ENCODE assay signal across 1 cellular context in genomic region chr15:67157779-67158366, GRCh38.
TF ChIP-seq lines count a peak whose summit lies in the region.

No MANE protein-coding gene starts in this region.

TF ChIP-seq in WTC11, 78 proteins besides CTCF, POLR2A, EP300 and RAD21 (continued from another document):
- TF ChIP-seq E2F1 (CRISPR knock-in tag; IDR thresholded peaks at IDR 0.05) = no peak
- TF ChIP-seq ZSCAN18 (CRISPR knock-in tag; IDR thresholded peaks at IDR 0.05) = no peak
- no peak for TF ChIP-seq GTF2I (CRISPR knock-in tag; conservative IDR thresholded peaks at IDR 0.05)
- TF ChIP-seq JUN (CRISPR knock-in tag; IDR thresholded peaks at IDR 0.05) = no peak
- TF ChIP-seq ZNF138 (CRISPR knock-in tag; conservative IDR thresholded peaks at IDR 0.05) = no peak
- TF ChIP-seq USF2 (CRISPR knock-in tag; IDR thresholded peaks at IDR 0.05) = no peak
- no peak for TF ChIP-seq KAT7 (CRISPR knock-in tag; IDR thresholded peaks at IDR 0.05; ENCODE audit: borderline replicate concordance)
- no peak for TF ChIP-seq HMGA2 (CRISPR knock-in tag; IDR thresholded peaks at IDR 0.05)
- TF ChIP-seq MYBL2 (CRISPR knock-in tag; IDR thresholded peaks at IDR 0.05) = no peak
- TF ChIP-seq ZMAT4 (CRISPR knock-in tag; IDR thresholded peaks at IDR 0.05) = no peak
- no peak for TF ChIP-seq ZBTB21 (CRISPR knock-in tag; IDR thresholded peaks at IDR 0.05; ENCODE audit: borderline replicate concordance)
- no peak for TF ChIP-seq TP53 (CRISPR knock-in tag; IDR thresholded peaks at IDR 0.05)
- no peak for TF ChIP-seq FOXJ3 (CRISPR knock-in tag; IDR thresholded peaks at IDR 0.05; ENCODE audit: borderline replicate concordance)
- TF ChIP-seq ZNF219 (CRISPR knock-in tag; IDR thresholded peaks at IDR 0.05; ENCODE audit: borderline replicate concordance) = no peak
- TF ChIP-seq CREB1 (CRISPR knock-in tag; IDR thresholded peaks at IDR 0.05) = no peak
TF ChIP-seq in WTC11: peak in this region for 0.
